13 cellular contexts compared by ENCODE assay signal in the genomic region with DNA sequence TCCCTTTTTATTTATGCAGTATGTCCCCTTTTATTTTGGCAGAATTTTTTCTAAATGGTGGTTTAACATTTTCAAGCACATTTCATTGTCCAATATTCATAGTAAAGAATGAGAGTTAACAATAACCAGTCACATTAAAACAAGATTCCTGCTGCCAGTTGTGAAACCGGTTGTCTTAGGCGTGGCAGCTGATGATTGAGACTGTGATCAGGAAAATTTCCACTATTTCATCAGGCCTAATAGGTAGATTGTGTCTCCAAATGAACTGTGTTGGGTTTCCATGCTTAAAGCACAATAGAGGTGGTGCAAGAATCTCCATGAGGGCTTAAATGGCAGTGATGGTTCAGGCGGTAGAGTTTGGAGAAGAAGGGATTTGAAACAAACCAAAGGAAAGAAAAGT. TPM values are rescaled to one million over a fixed set of nuclear protein-coding genes. Genes with fewer than 3 reads are reported as not detected.
DNase-seq lines count a peak whose midpoint lies in the region; ATAC-seq, FAIRE-seq and TF ChIP-seq lines count a peak whose summit lies in the region.
"Had no signal": no experiment of that assay in that cellular context is flagged by ENCODE, and none has a peak within 500 bp of the region (broad histone marks: within the 10 kb centered on the region; RNA-seq: fewer than 3 reads in every experiment).

No MANE protein-coding gene starts in this region.

- no peak overlapping the region for H3K4me3 ChIP-seq in ascending aorta
- H3K4me3 ChIP-seq: adrenal gland had no signal

- peak overlapping the region; percentile 50 for H3K27ac Mint-ChIP-seq in activated naive CD4-positive, alpha-beta T cell treated with anti-CD3 and anti-CD28 coated beads for 36 hours
- peak overlapping the region in 1 of 2 donors; percentile 62 for H3K27ac Mint-ChIP-seq in activated naive CD4-positive, alpha-beta T cell treated with anti-CD3 and anti-CD28 coated beads, Interleukin-2, amount 50 U/mL, for 72 hours
- peak overlapping the region; percentile 87 for H3K27ac Mint-ChIP-seq in activated T-helper 2 cell treated with anti-CD3 and anti-CD28 coated beads, Interferon-gamma antibody, Interleukin-2, Interleukin-4, amounts not matched to agents 10 μg/mL and 5 μg/mL and 100 μg/mL, durations not matched to agents 14 hours and 24 hours and 36 hours
- H3K27ac Mint-ChIP-seq in immature natural killer cell = peak overlapping the region; percentile 97 to 100 (median 99)
- peak overlapping the region; percentile 95 for H3K27ac Mint-ChIP-seq in type B pancreatic cell
- H3K27ac Mint-ChIP-seq in progenitor cell of endocrine pancreas = no peak overlapping the region

- no peak for DNase-seq in activated naive CD4-positive, alpha-beta T cell treated with anti-CD3 and anti-CD28 coated beads for 36 hours
- no peak for DNase-seq in activated naive CD4-positive, alpha-beta T cell treated with anti-CD3 and anti-CD28 coated beads, Interleukin-2, amount 50 U/mL, for 72 hours (ENCODE audit: low spot score in 2 of 2)
- no peak for DNase-seq in activated T-helper 2 cell treated with anti-CD3 and anti-CD28 coated beads, Interferon-gamma antibody, Interleukin-2, Interleukin-4, amounts not matched to agents 10 μg/mL and 5 μg/mL and 100 μg/mL, durations not matched to agents 14 hours and 24 hours and 36 hours (ENCODE audit: low spot score)
- no peak for DNase-seq in immature natural killer cell
- DNase-seq in type B pancreatic cell (ENCODE audit: extremely low spot score, unreplicated experiment) = no peak
- no peak for DNase-seq in H54 (ENCODE audit: insufficient read length, low spot score)
- DNase-seq in ascending aorta (ENCODE audit: low spot score in 2 of 2) = no peak
- no peak for DNase-seq in progenitor cell of endocrine pancreas (ENCODE audit: low spot score, unreplicated experiment)
- DNase-seq: adrenal gland, cortex of kidney, DMS 273 treated with DMSO at 0.1 percent for 48 hours, NCI-H510A, occipital lobe had no signal

- intact Hi-C loops in activated naive CD4-positive, alpha-beta T cell treated with anti-CD3 and anti-CD28 coated beads for 36 hours (cut with micrococcal nuclease) = no loop called here
- intact Hi-C loops in activated T-helper 2 cell treated with anti-CD3 and anti-CD28 coated beads, Interferon-gamma antibody, Interleukin-2, Interleukin-4, amounts not matched to agents 10 μg/mL and 5 μg/mL and 100 μg/mL, durations not matched to agents 14 hours and 24 hours and 36 hours (cut with micrococcal nuclease) = no loop called here
- intact Hi-C loops in ascending aorta (cut with DNase I) = no loop called here

- peaks cover 11% of the 10 kb centered on the region for H3K36me3 Mint-ChIP-seq in activated naive CD4-positive, alpha-beta T cell treated with anti-CD3 and anti-CD28 coated beads for 36 hours (ENCODE audit: low read depth)
- peaks cover 26 to 29% of the 10 kb centered on the region in 2 donors for H3K36me3 Mint-ChIP-seq in activated naive CD4-positive, alpha-beta T cell treated with anti-CD3 and anti-CD28 coated beads, Interleukin-2, amount 50 U/mL, for 72 hours
- H3K36me3 Mint-ChIP-seq in activated T-helper 2 cell treated with anti-CD3 and anti-CD28 coated beads, Interferon-gamma antibody, Interleukin-2, Interleukin-4, amounts not matched to agents 10 μg/mL and 5 μg/mL and 100 μg/mL, durations not matched to agents 14 hours and 24 hours and 36 hours (ENCODE audit: low read depth) = peaks cover 94% of the 10 kb centered on the region
- H3K36me3 Mint-ChIP-seq in immature natural killer cell = peaks cover 52 to 63% (median 53%) of the 10 kb centered on the region in 3 donors
- peaks cover 11% of the 10 kb centered on the region for H3K36me3 Mint-ChIP-seq in type B pancreatic cell
- H3K36me3 Mint-ChIP-seq in progenitor cell of endocrine pancreas (ENCODE audit: insufficient read depth) = peaks cover 1% of the 10 kb centered on the region

- H3K27ac ChIP-seq in ascending aorta = no peak overlapping the region
- H3K27ac ChIP-seq: adrenal gland had no signal

- CTCF ChIA-PET in activated naive CD4-positive, alpha-beta T cell treated with anti-CD3 and anti-CD28 coated beads for 36 hours (lab: Charles Lee) = interaction anchor here (0.6 kb wide), 1 partner anchor 100 kb away, joined by 4 read pairs; no protein-coding TSS in a partner anchor

- H3K4me3 Mint-ChIP-seq in activated naive CD4-positive, alpha-beta T cell treated with anti-CD3 and anti-CD28 coated beads for 36 hours = peak overlapping the region; percentile 42
- H3K4me3 Mint-ChIP-seq in activated T-helper 2 cell treated with anti-CD3 and anti-CD28 coated beads, Interferon-gamma antibody, Interleukin-2, Interleukin-4, amounts not matched to agents 10 μg/mL and 5 μg/mL and 100 μg/mL, durations not matched to agents 14 hours and 24 hours and 36 hours (ENCODE audit: low read depth) = peak overlapping the region; percentile 95
- H3K4me3 Mint-ChIP-seq in immature natural killer cell (peak overlapping the region; percentile 94 to 100 (median 97)), type B pancreatic cell (peak overlapping the region; percentile 77), progenitor cell of endocrine pancreas (ENCODE audit: low read depth) (no peak overlapping the region)

- TF ChIP-seq CTCF in type B pancreatic cell (conservative IDR thresholded peaks at IDR 0.05) (no peak), ascending aorta (IDR thresholded peaks at IDR 0.05) (no peak), progenitor cell of endocrine pancreas (IDR thresholded peaks at IDR 0.05; ENCODE audit: unreplicated experiment) (no peak)

- H3K9me3 ChIP-seq in ascending aorta = no peaks in the 10 kb centered on the region
- H3K9me3 ChIP-seq: adrenal gland had no signal

- no peaks in the 10 kb centered on the region for H3K27me3 ChIP-seq in ascending aorta

- H3K4me1 Mint-ChIP-seq in activated naive CD4-positive, alpha-beta T cell treated with anti-CD3 and anti-CD28 coated beads for 36 hours (ENCODE audit: low read depth) = peaks cover 76% of the 10 kb centered on the region
- peaks cover 68% of the 10 kb centered on the region for H3K4me1 Mint-ChIP-seq in activated T-helper 2 cell treated with anti-CD3 and anti-CD28 coated beads, Interferon-gamma antibody, Interleukin-2, Interleukin-4, amounts not matched to agents 10 μg/mL and 5 μg/mL and 100 μg/mL, durations not matched to agents 14 hours and 24 hours and 36 hours (ENCODE audit: low read depth)
- peaks cover 72 to 90% of the 10 kb centered on the region in 2 donors for H3K4me1 Mint-ChIP-seq in immature natural killer cell
- peaks cover 37% of the 10 kb centered on the region for H3K4me1 Mint-ChIP-seq in type B pancreatic cell (ENCODE audit: unreplicated experiment)
- peaks cover 36% of the 10 kb centered on the region for H3K4me1 Mint-ChIP-seq in progenitor cell of endocrine pancreas (ENCODE audit: low read depth)

- TF ChIP-seq POLR2A in H54 (IDR thresholded peaks at IDR 0.05; ENCODE audit: low read depth, low read length) = no peak

- FAIRE-seq in H54 (lab: Jason Lieb, UNC) = no peak

- no peaks in the 10 kb centered on the region for H3K36me3 ChIP-seq in ascending aorta
- H3K36me3 ChIP-seq: adrenal gland had no signal

- no peak for ATAC-seq in activated naive CD4-positive, alpha-beta T cell treated with anti-CD3 and anti-CD28 coated beads, Interleukin-2, amount 50 U/mL, for 72 hours

- peaks cover 7% of the 10 kb centered on the region for H3K27me3 Mint-ChIP-seq in activated naive CD4-positive, alpha-beta T cell treated with anti-CD3 and anti-CD28 coated beads for 36 hours (ENCODE audit: low read depth)
- no peaks in the 10 kb centered on the region for H3K27me3 Mint-ChIP-seq in activated T-helper 2 cell treated with anti-CD3 and anti-CD28 coated beads, Interferon-gamma antibody, Interleukin-2, Interleukin-4, amounts not matched to agents 10 μg/mL and 5 μg/mL and 100 μg/mL, durations not matched to agents 14 hours and 24 hours and 36 hours (ENCODE audit: low read depth)
- H3K27me3 Mint-ChIP-seq in immature natural killer cell (ENCODE audit: low read depth in 3 of 3) (peaks cover 5 to 24% (median 16%) of the 10 kb centered on the region in 3 donors), type B pancreatic cell (peaks cover 21% of the 10 kb centered on the region), progenitor cell of endocrine pancreas (peaks cover 27% of the 10 kb centered on the region)

- no peaks in the 10 kb centered on the region for H3K4me1 ChIP-seq in ascending aorta
- H3K4me1 ChIP-seq: adrenal gland had no signal

- H3K9me3 Mint-ChIP-seq in activated naive CD4-positive, alpha-beta T cell treated with anti-CD3 and anti-CD28 coated beads for 36 hours = no peaks in the 10 kb centered on the region
- peaks cover 0 to 5% of the 10 kb centered on the region in 2 donors for H3K9me3 Mint-ChIP-seq in activated naive CD4-positive, alpha-beta T cell treated with anti-CD3 and anti-CD28 coated beads, Interleukin-2, amount 50 U/mL, for 72 hours
- no peaks in the 10 kb centered on the region for H3K9me3 Mint-ChIP-seq in activated T-helper 2 cell treated with anti-CD3 and anti-CD28 coated beads, Interferon-gamma antibody, Interleukin-2, Interleukin-4, amounts not matched to agents 10 μg/mL and 5 μg/mL and 100 μg/mL, durations not matched to agents 14 hours and 24 hours and 36 hours
- H3K9me3 Mint-ChIP-seq in immature natural killer cell (no peaks in the 10 kb centered on the region), type B pancreatic cell (peaks cover 7% of the 10 kb centered on the region), progenitor cell of endocrine pancreas (ENCODE audit: low read depth) (no peaks in the 10 kb centered on the region)

RNA-seq across cellular contexts. Expression of gene PRDM1, which starts 15.3 kb away (rescaled TPM):
- 1 to 10 TPM; 3.4 to 4.0 TPM for total RNA-seq in activated naive CD4-positive, alpha-beta T cell treated with anti-CD3 and anti-CD28 coated beads for 36 hours
- 10 to 100 TPM in 1 of 2 donors, 1 to 10 TPM in 1; 7.7 to 12.5 TPM for total RNA-seq in activated naive CD4-positive, alpha-beta T cell treated with anti-CD3 and anti-CD28 coated beads, Interleukin-2, amount 50 U/mL, for 72 hours
- total RNA-seq in activated T-helper 2 cell treated with anti-CD3 and anti-CD28 coated beads, Interferon-gamma antibody, Interleukin-2, Interleukin-4, amounts not matched to agents 10 μg/mL and 5 μg/mL and 100 μg/mL, durations not matched to agents 14 hours and 24 hours and 36 hours = 49.1 and 52.3 TPM in 2 replicates
- 10 to 100 TPM; 25.3 to 77.0 (median 33.0) TPM for polyA plus RNA-seq in immature natural killer cell
- total RNA-seq in type B pancreatic cell (ENCODE audit: low replicate concordance) (15.5 and 35.5 TPM in 2 replicates), ascending aorta (0.21 TPM), progenitor cell of endocrine pancreas (4.3 and 8.9 TPM in 2 replicates)
